In genomic region chr1:110339427-110340206, GRCh38 we compare ENCODE assay signal across 1 cellular context.
TF ChIP-seq lines count a peak whose summit lies in the region.

No MANE protein-coding gene starts in this region.

TF ChIP-seq in HEK293, 187 proteins besides CTCF, POLR2A, EP300 and RAD21 (continued from another document and continues in another):
- TF ChIP-seq PATZ1 (tag by site-specific recombination; IDR thresholded peaks at IDR 0.05): peak; percentile 37
- TF ChIP-seq MYNN (tag by site-specific recombination; IDR thresholded peaks at IDR 0.05; ENCODE audit: borderline replicate concordance): peak; percentile 42; the same call in 1 of the 2 replicates
- TF ChIP-seq ZNF148 (tag by site-specific recombination; IDR thresholded peaks at IDR 0.05; ENCODE audit: borderline replicate concordance): no peak
- TF ChIP-seq ZNF610 (tag by site-specific recombination; IDR thresholded peaks at IDR 0.05; ENCODE audit: borderline replicate concordance): no peak
- TF ChIP-seq ZNF629 (tag by site-specific recombination; IDR thresholded peaks at IDR 0.05): 0 out of 2 replicates have a peak, but pooled peaks have one; percentile 21
- TF ChIP-seq ZNF266 (tag by site-specific recombination; IDR thresholded peaks at IDR 0.05; ENCODE audit: low read depth): no peak
- peak; percentile 69; the same call in 1 of the 2 replicates for TF ChIP-seq ZSCAN30 (tag by site-specific recombination; IDR thresholded peaks at IDR 0.05)
- no peak; the same call in 1 of the 2 replicates for TF ChIP-seq ZBTB8A (tag by site-specific recombination; IDR thresholded peaks at IDR 0.05)
- TF ChIP-seq ZNF362 (tag by site-specific recombination; IDR thresholded peaks at IDR 0.05): no peak
- no peak for TF ChIP-seq REPIN1 (tag by site-specific recombination; IDR thresholded peaks at IDR 0.05; ENCODE audit: low read depth)
- TF ChIP-seq ZNF488 (tag by site-specific recombination; IDR thresholded peaks at IDR 0.05): no peak
- no peak for TF ChIP-seq BCL11A (tag by site-specific recombination; IDR thresholded peaks at IDR 0.05; ENCODE audit: low read depth)
- TF ChIP-seq GLI4 (tag by site-specific recombination; IDR thresholded peaks at IDR 0.05): peak; percentile 13; the same call in 1 of the 2 replicates
- no peak for TF ChIP-seq ZNF23 (tag by site-specific recombination; IDR thresholded peaks at IDR 0.05; ENCODE audit: borderline replicate concordance)
- no peak for TF ChIP-seq ZNF169 (tag by site-specific recombination; IDR thresholded peaks at IDR 0.05)
- TF ChIP-seq ZSCAN18 (tag by site-specific recombination; IDR thresholded peaks at IDR 0.05): no peak
- TF ChIP-seq ZIC2 (tag by site-specific recombination; IDR thresholded peaks at IDR 0.05): peak; percentile 41; the same call in 1 of the 2 replicates
- no peak for TF ChIP-seq GLIS1 (tag by site-specific recombination; IDR thresholded peaks at IDR 0.05)
- peak; percentile 96 for TF ChIP-seq YY1 (tag by site-specific recombination; IDR thresholded peaks at IDR 0.05)
- TF ChIP-seq ZNF596 (tag by site-specific recombination; IDR thresholded peaks at IDR 0.05): no peak
- peak; percentile 62; the same call in 1 of the 2 replicates for TF ChIP-seq REST (tag by site-specific recombination; IDR thresholded peaks at IDR 0.05)
- TF ChIP-seq ZNF157 (tag by site-specific recombination; IDR thresholded peaks at IDR 0.05): no peak
- no peak for TF ChIP-seq ZNF707 (tag by site-specific recombination; IDR thresholded peaks at IDR 0.05)
- no peak for TF ChIP-seq ZNF112 (tag by site-specific recombination; IDR thresholded peaks at IDR 0.05)
- TF ChIP-seq BCL11B (tag by site-specific recombination; IDR thresholded peaks at IDR 0.05; ENCODE audit: low read depth): no peak
- peak; percentile 28; the same call in 1 of the 2 replicates for TF ChIP-seq KLF17 (tag by site-specific recombination; IDR thresholded peaks at IDR 0.05)
- TF ChIP-seq SCRT1 (tag by site-specific recombination; IDR thresholded peaks at IDR 0.05; ENCODE audit: borderline replicate concordance): no peak
- no peak for TF ChIP-seq HOXD13 (CRISPR knock-in tag; IDR thresholded peaks at IDR 0.05; ENCODE audit: borderline replicate concordance)
- no peak for TF ChIP-seq ZNF521 (tag by site-specific recombination; IDR thresholded peaks at IDR 0.05)
- no peak for TF ChIP-seq ZNF701 (tag by site-specific recombination; IDR thresholded peaks at IDR 0.05)
- no peak for TF ChIP-seq ZNF26 (tag by site-specific recombination; IDR thresholded peaks at IDR 0.05)
- no peak for TF ChIP-seq ZNF239 (tag by site-specific recombination; IDR thresholded peaks at IDR 0.05)
- TF ChIP-seq ZNF704 (tag by site-specific recombination; IDR thresholded peaks at IDR 0.05): no peak
- TF ChIP-seq ZNF394 (tag by site-specific recombination; IDR thresholded peaks at IDR 0.05; ENCODE audit: borderline replicate concordance): peak; percentile 56; the same call in 1 of the 2 replicates
- no peak for TF ChIP-seq ZNF121 (tag by site-specific recombination; IDR thresholded peaks at IDR 0.05)
- no peak for TF ChIP-seq ELK4 (IDR thresholded peaks at IDR 0.05; ENCODE audit: borderline replicate concordance, low read depth, low read length)
- TF ChIP-seq ZBTB26 (tag by site-specific recombination; optimal IDR thresholded peaks at IDR 0.05): peak; percentile 80
- peak; percentile 26; the same call in 1 of the 2 replicates for TF ChIP-seq ZNF580 (tag by site-specific recombination; IDR thresholded peaks at IDR 0.05)
- TF ChIP-seq ZNF529 (tag by site-specific recombination; IDR thresholded peaks at IDR 0.05; ENCODE audit: insufficient replicate concordance): no peak
- no peak for TF ChIP-seq ZSCAN4 (tag by site-specific recombination; IDR thresholded peaks at IDR 0.05)
